In the genomic region with DNA sequence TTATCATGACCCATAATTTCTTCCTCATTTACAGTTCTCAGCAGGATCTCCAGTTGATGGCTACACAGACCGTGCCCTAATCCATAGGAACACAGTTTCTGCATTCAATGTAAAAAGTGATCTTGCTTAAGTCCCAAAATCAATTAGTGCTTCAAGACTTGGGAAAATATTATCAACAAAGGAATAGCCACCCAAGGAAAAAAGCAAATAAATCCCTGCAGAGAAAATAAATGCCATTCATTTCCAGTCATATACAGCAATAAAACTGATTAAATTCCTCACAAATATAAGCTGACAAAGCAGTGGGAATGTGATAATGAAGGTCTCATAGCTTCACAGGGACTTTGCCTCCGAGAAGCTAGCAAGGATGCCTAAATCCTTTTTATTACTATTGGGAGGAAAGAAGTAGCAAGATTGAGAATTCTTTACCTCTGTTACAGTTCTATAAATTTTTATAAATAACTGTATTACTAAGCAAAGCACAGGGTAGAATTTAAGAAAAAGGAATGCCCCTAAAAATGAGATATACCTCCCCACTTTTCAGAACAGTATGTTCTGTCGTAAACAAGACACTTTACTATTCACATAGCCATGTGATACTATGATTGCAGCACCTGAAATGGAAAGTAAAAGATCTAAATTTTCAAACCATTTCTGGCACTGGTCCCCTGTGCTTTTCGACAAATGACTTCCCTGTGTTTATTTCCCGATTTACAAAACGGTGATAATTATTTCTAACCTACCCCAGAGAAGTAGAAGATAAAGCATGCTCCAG, we compare ENCODE assay signal across 27 cellular contexts.
"Had no signal": no experiment of that assay in that cellular context is flagged by ENCODE, and none has a peak within 500 bp of the region (broad histone marks: within the 10 kb centered on the region; RNA-seq: fewer than 3 reads in every experiment).

No MANE protein-coding gene starts in this region.

- FAIRE-seq: colon had no signal

- H3K27ac Mint-ChIP-seq: activated CD8-positive, alpha-beta memory T cell treated with anti-CD3 and anti-CD28 coated beads, Interleukin-2, amount 10 ng/mL, durations not matched to agents 7 days and 5 days; activated naive CD4-positive, alpha-beta T cell treated with anti-CD3 and anti-CD28 coated beads, Interleukin-2, amount 50 U/mL, for 72 hours; activated naive CD8-positive, alpha-beta T cell treated with anti-CD3 and anti-CD28 coated beads, Interleukin-2, amount 50 U/mL, for 24 hours; activated T-cell treated with anti-CD3 and anti-CD28 coated beads, Interleukin-2, amount 50 U/mL, for 24 hours; activated T-helper 1 cell treated with anti-CD3 and anti-CD28 coated beads, Interleukin-12 subunit alpha, Interleukin-12 subunit beta, Interleukin-2, Interleukin-4 antibody, amounts not matched to agents 30 ng/mL and 10 ng/mL and 1 ng/mL, durations not matched to agents 14 hours and 24 hours and 36 hours; T-helper 17 cell; WTC11 had no signal

- H3K36me3 ChIP-seq: ascending aorta, MG63 had no signal

- H3K4me3 Mint-ChIP-seq: activated CD8-positive, alpha-beta memory T cell treated with anti-CD3 and anti-CD28 coated beads, Interleukin-2, amount 10 ng/mL, durations not matched to agents 7 days and 5 days; activated naive CD8-positive, alpha-beta T cell treated with anti-CD3 and anti-CD28 coated beads, Interleukin-2, amount 50 U/mL, for 24 hours; activated T-cell treated with anti-CD3 and anti-CD28 coated beads, Interleukin-2, amount 50 U/mL, for 24 hours; activated T-helper 1 cell treated with anti-CD3 and anti-CD28 coated beads, Interleukin-12 subunit alpha, Interleukin-12 subunit beta, Interleukin-2, Interleukin-4 antibody, amounts not matched to agents 30 ng/mL and 10 ng/mL and 1 ng/mL, durations not matched to agents 14 hours and 24 hours and 36 hours; brain; central memory CD8-positive, alpha-beta T cell; T-helper 17 cell; WTC11 had no signal

- H3K4me3 ChIP-seq: ascending aorta, MG63 had no signal

- DNase-seq: activated CD4-positive, alpha-beta T cell treated with anti-CD3 and anti-CD28 coated beads for 48 hours; activated CD4-positive, alpha-beta T cell treated with anti-CD3 and anti-CD28 coated beads, Interleukin-2, amount 50 U/mL, for 4 hours; activated CD4-positive, CD25-positive, alpha-beta regulatory T cell treated with anti-CD3 and anti-CD28 coated beads, Interleukin-2, amount 50 U/mL, for 72 hours; activated CD8-positive, alpha-beta memory T cell treated with anti-CD3 and anti-CD28 coated beads, Interleukin-2, amount 10 ng/mL, durations not matched to agents 7 days and 5 days; activated effector memory CD4-positive, alpha-beta T cell treated with Interleukin-2 at 50 U/mL for 16 hours; activated naive CD4-positive, alpha-beta T cell; activated naive CD8-positive, alpha-beta T cell treated with anti-CD3 and anti-CD28 coated beads, Interleukin-2, amount 50 U/mL, for 24 hours; activated T-cell treated with anti-CD3 and anti-CD28 coated beads, Interleukin-2, amount 50 U/mL, for 24 hours; amniotic stem cell; MG63; MV-4-11; NCI-H1092 treated with DMSO at 0.1 percent for 48 hours; NCI-H1417 treated with DMSO at 0.1 percent for 48 hours; NCI-H187 treated with DMSO at 0.1 percent for 48 hours; NCI-H2081 treated with DMSO at 0.1 percent for 48 hours; NCI-H2171 treated with DMSO at 0.1 percent for 48 hours; NCI-H510A treated with DMSO at 0.1 percent for 48 hours; SIG-M5; T-helper 17 cell; T-helper 9 cell had no signal

- H3K4me1 Mint-ChIP-seq: activated naive CD8-positive, alpha-beta T cell treated with anti-CD3 and anti-CD28 coated beads, Interleukin-2, amount 50 U/mL, for 24 hours; central memory CD8-positive, alpha-beta T cell; T-helper 17 cell had no signal

- H3K27ac ChIP-seq: ascending aorta had no signal

- H3K4me1 ChIP-seq: ascending aorta had no signal

- H3K27me3 ChIP-seq: ascending aorta, MG63 had no signal

- H3K9me3 Mint-ChIP-seq: activated naive CD4-positive, alpha-beta T cell treated with anti-CD3 and anti-CD28 coated beads, Interleukin-2, amount 50 U/mL, for 72 hours; activated naive CD8-positive, alpha-beta T cell treated with anti-CD3 and anti-CD28 coated beads, Interleukin-2, amount 50 U/mL, for 24 hours; activated T-cell treated with anti-CD3 and anti-CD28 coated beads, Interleukin-2, amount 50 U/mL, for 24 hours; activated T-helper 1 cell treated with anti-CD3 and anti-CD28 coated beads, Interleukin-12 subunit alpha, Interleukin-12 subunit beta, Interleukin-2, Interleukin-4 antibody, amounts not matched to agents 30 ng/mL and 10 ng/mL and 1 ng/mL, durations not matched to agents 14 hours and 24 hours and 36 hours; brain; central memory CD8-positive, alpha-beta T cell; WTC11 had no signal

- H3K9me3 ChIP-seq: ascending aorta, MG63 had no signal

- H3K36me3 Mint-ChIP-seq: activated CD8-positive, alpha-beta memory T cell treated with anti-CD3 and anti-CD28 coated beads, Interleukin-2, amount 10 ng/mL, durations not matched to agents 7 days and 5 days; activated naive CD4-positive, alpha-beta T cell treated with anti-CD3 and anti-CD28 coated beads, Interleukin-2, amount 50 U/mL, for 72 hours; brain; WTC11 had no signal

- H3K27me3 Mint-ChIP-seq: activated CD8-positive, alpha-beta memory T cell treated with anti-CD3 and anti-CD28 coated beads, Interleukin-2, amount 10 ng/mL, durations not matched to agents 7 days and 5 days; activated naive CD8-positive, alpha-beta T cell treated with anti-CD3 and anti-CD28 coated beads, Interleukin-2, amount 50 U/mL, for 24 hours; activated T-cell treated with anti-CD3 and anti-CD28 coated beads, Interleukin-2, amount 50 U/mL, for 24 hours; brain; central memory CD8-positive, alpha-beta T cell; T-helper 17 cell had no signal
